ENCODE assay signal across 8 cellular contexts in the genomic region with DNA sequence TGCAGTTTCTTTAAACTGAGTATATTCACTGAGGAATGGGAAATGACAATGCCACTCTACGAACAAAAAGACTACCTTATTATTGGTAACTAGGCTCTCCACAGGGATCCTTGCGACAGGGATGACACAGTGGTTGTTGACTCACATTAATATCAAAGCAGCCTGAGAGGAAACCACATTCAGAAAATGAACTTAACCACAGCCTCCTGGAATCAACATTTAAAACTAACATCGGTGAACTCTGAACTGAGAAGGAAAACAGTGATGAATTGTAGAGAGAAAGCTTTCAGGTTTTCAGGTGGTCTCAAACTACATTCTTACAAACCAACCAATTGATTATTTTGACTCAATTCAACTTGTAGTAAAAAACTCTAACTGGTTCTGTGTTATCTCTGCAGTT.
DNase-seq lines count a peak whose midpoint lies in the region; ATAC-seq and TF ChIP-seq lines count a peak whose summit lies in the region.

No MANE protein-coding gene starts in this region.

- peak; percentile 43 for ATAC-seq in HG02642 (IDR thresholded peaks at IDR 0.05; ENCODE audit: poor library complexity, unreplicated experiment)
- peak; percentile 22 for ATAC-seq in esophagus mucosa

- TF ChIP-seq CTCF in esophagus squamous epithelium (IDR thresholded peaks at IDR 0.05), result no peak

- peaks cover 0 to 34% (median 6%) of the 10 kb centered on the region in 3 donors for H3K4me1 ChIP-seq in esophagus squamous epithelium

- H3K27ac ChIP-seq in esophagus squamous epithelium, result no peak overlapping the region

- H3K4me3 ChIP-seq in esophagus squamous epithelium, result no peak overlapping the region

- DNase-seq in Daoy (ENCODE audit: low read depth) (peak; percentile 69), T-helper 2 cell (peak in 4 of 5 experiments; percentile 8 to 86 (median 28)), DMS79 treated with DMSO at 0.1 percent for 48 hours (lab: John Stamatoyannopoulos, UW) (no peak), iPS-NIHi11 (ENCODE audit: low spot score) (no peak), esophagus squamous epithelium (lab: John Stamatoyannopoulos, UW) (no peak), mesenteric fat pad (ENCODE audit: low spot score) (no peak)

- H3K9me3 ChIP-seq in esophagus squamous epithelium, result no peaks in the 10 kb centered on the region

- WGBS in esophagus squamous epithelium, 2 donors, result 57 to 79% methylated on average over 3 of the region's 3 CpGs

- no peak for TF ChIP-seq POLR2A in esophagus squamous epithelium (IDR thresholded peaks at IDR 0.05)

- H3K27me3 ChIP-seq in esophagus squamous epithelium, result no peaks in the 10 kb centered on the region

- intact Hi-C loops in esophagus squamous epithelium (cut with DNase I), result no loop called here

- H3K36me3 ChIP-seq in esophagus squamous epithelium, result no peaks in the 10 kb centered on the region

Comparison
In these comparisons a context has a peak if more than half of its experiments do, and no peak if none do; other contexts are left out.
1. DNase-seq: peak in Daoy (single experiment) and T-helper 2 cell (4 of 5); none in DMS79 treated with DMSO at 0.1 percent for 48 hours (single experiment), iPS-NIHi11 (single experiment), esophagus squamous epithelium (single experiment) and mesenteric fat pad (single experiment).